ENCODE assay signal across 17 cellular contexts in the genomic region with DNA sequence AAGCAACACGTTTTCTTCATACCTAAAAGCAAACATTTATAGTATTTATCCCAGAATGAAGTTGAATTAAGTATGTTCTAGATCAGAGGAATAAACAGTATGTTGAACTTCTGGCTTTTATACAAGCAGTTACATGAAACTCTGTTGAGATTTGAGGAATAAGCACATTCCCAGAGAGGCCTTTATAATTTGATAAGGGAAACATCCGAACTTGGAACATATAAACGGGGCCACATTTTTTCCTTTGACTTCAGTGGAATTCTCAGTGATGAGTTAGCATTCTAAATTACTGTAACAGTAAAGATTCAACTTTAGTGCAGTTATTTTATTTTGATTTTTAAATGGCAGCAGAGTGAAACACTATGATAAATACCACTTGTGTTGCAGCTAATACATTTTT.
DNase-seq lines count a peak whose midpoint lies in the region; ATAC-seq, FAIRE-seq and TF ChIP-seq lines count a peak whose summit lies in the region.
"Had no signal": no experiment of that assay in that cellular context is flagged by ENCODE, and none has a peak within 500 bp of the region (broad histone marks: within the 10 kb centered on the region; RNA-seq: fewer than 3 reads in every experiment).

No MANE protein-coding gene starts in this region.

- DNase-seq in GM23248 = no peak
- no peak for DNase-seq in K562 (ENCODE audit: extremely low read depth in 1 of 4, low spot score in 3 of 4)
- DNase-seq in fibroblast of pulmonary artery (ENCODE audit: low read depth) = peak; percentile 21
- DNase-seq in osteoblast (ENCODE audit: insufficient read length, low spot score, missing footprints) = peak; percentile 1
- no peak for DNase-seq in activated T-cell treated with anti-CD3 and anti-CD28 coated beads, Interleukin-2, amount 50 U/mL, for 72 hours
- DNase-seq in activated T-cell treated with anti-CD3 and anti-CD28 coated beads, Interleukin-2, amount 50 U/mL, for 48 hours = no peak
- no peak for DNase-seq in EL
- no peak for DNase-seq in stimulated activated CD4-positive, alpha-beta T cell treated with anti-CD3 and anti-CD28 coated beads, Interleukin-15, amount 100 ng/mL, for 24 hours
- DNase-seq: CD4-positive, alpha-beta memory T cell; DMS153; DMS79; GF-D8 had no signal

- TF ChIP-seq EP300 in K562 (IDR thresholded peaks at IDR 0.05; ENCODE audit: low read length) = no peak

- FAIRE-seq in K562 (lab: Jason Lieb, UNC) = no peak
- FAIRE-seq: A204.1 had no signal

- intact Hi-C loops in K562 (cut with micrococcal nuclease) = no loop called here

- POLR2A ChIA-PET in K562 (lab: Yijun Ruan, JAX) = interaction anchor here (1.1 kb wide), 1 partner anchor 15 kb away, joined by 3 read pairs; no protein-coding TSS in a partner anchor

- no peaks in the 10 kb centered on the region for H3K9me2 ChIP-seq in GM23248 (ENCODE audit: insufficient read depth)

- no peaks in the 10 kb centered on the region for H3K27me3 ChIP-seq in GM23248 (replicated peaks; ENCODE audit: insufficient read depth)
- H3K27me3 ChIP-seq in K562 (ENCODE audit: control insufficient read depth in 2 of 2, insufficient read depth in 2 of 2, low read length in 2 of 2) = no peaks in the 10 kb centered on the region
- no peaks in the 10 kb centered on the region for H3K27me3 ChIP-seq in osteoblast (ENCODE audit: insufficient read depth, low read length)
- H3K27me3 ChIP-seq: BLaER1 had no signal

- ATAC-seq in K562 = no peak
- ATAC-seq in activated T-cell treated with anti-CD3 and anti-CD28 coated beads, Interleukin-2, amount 50 U/mL, for 72 hours (replicated peaks in 1 of 2) = no peak

- H3K4me2 ChIP-seq in GM23248 (ENCODE audit: unreplicated experiment) (no peak overlapping the region), K562 (ENCODE audit: insufficient read depth, low read length) (no peak overlapping the region), osteoblast (ENCODE audit: insufficient read depth, low read length) (no peak overlapping the region)
- H3K4me2 ChIP-seq: BLaER1 had no signal

- H3K4me1 Mint-ChIP-seq in activated T-cell treated with anti-CD3 and anti-CD28 coated beads, Interleukin-2, amount 50 U/mL, for 72 hours (ENCODE audit: low read depth) = peaks cover 6% of the 10 kb centered on the region
- H3K4me1 Mint-ChIP-seq: CD14-positive monocyte; CD4-positive, alpha-beta memory T cell had no signal

- no TSS peak for BruUV-seq in K562 (replicated peaks; lab: Mats Ljungman, UMichigan)

- TF ChIP-seq CTCF in K562 (IDR thresholded peaks at IDR 0.05 in 2 of 3, conservative IDR thresholded peaks at IDR 0.05 in 1 of 3; ENCODE audit: insufficient read depth in 2 of 3, low read depth in 1 of 3, low read length in 3 of 3) (no peak), fibroblast of pulmonary artery (IDR thresholded peaks at IDR 0.05; ENCODE audit: low read length, missing control alignments) (no peak), osteoblast (IDR thresholded peaks at IDR 0.05; ENCODE audit: extremely low read depth, low read depth, low read length) (no peak)

- H3K27ac ChIP-seq in GM23248 = no peak overlapping the region
- H3K27ac ChIP-seq in K562 (ENCODE audit: extremely low read depth, low read depth, low read length) = no peak overlapping the region
- no peak overlapping the region for H3K27ac ChIP-seq in osteoblast (ENCODE audit: low read depth, low read length)
- H3K27ac ChIP-seq: BLaER1, HL-60 had no signal

- H3K4me1 ChIP-seq in GM23248 (ENCODE audit: insufficient read depth) (no peaks in the 10 kb centered on the region), K562 (replicated peaks in 1 of 2; ENCODE audit: control insufficient read depth in 2 of 2, insufficient read depth in 2 of 2, low read length in 2 of 2) (no peaks in the 10 kb centered on the region; a peak in 1 of 5 replicates), osteoblast (ENCODE audit: insufficient read depth, low read length) (no peaks in the 10 kb centered on the region)
- H3K4me1 ChIP-seq: BLaER1 had no signal

- H3K4me3 Mint-ChIP-seq in activated T-cell treated with anti-CD3 and anti-CD28 coated beads, Interleukin-2, amount 50 U/mL, for 72 hours = no peak overlapping the region
- H3K4me3 Mint-ChIP-seq: CD14-positive monocyte; CD4-positive, alpha-beta memory T cell had no signal

- H3K4me3 ChIP-seq in GM23248 (no peak overlapping the region), K562 (no peak overlapping the region), fibroblast of pulmonary artery (replicated peaks; ENCODE audit: low read depth, low read length) (no peak overlapping the region), osteoblast (ENCODE audit: insufficient read depth, low read length) (no peak overlapping the region)
- H3K4me3 ChIP-seq: BLaER1, HAP-1 had no signal

- H3K79me2 ChIP-seq in GM23248 (ENCODE audit: insufficient read depth) (no peaks in the 10 kb centered on the region), K562 (ENCODE audit: control insufficient read depth, insufficient read depth, low read length) (no peaks in the 10 kb centered on the region), osteoblast (ENCODE audit: insufficient read depth, low read length) (no peaks in the 10 kb centered on the region)

- in situ Hi-C loops in GM23248 (cut with MboI) = no loop called here
- in situ Hi-C loops in K562 (cut with MboI) = no loop called here

- TF ChIP-seq POLR2A in K562 (conservative IDR thresholded peaks at IDR 0.05) = no peak

- H3K9me3 ChIP-seq in GM23248 (ENCODE audit: low read depth) = no peaks in the 10 kb centered on the region
- H3K9me3 ChIP-seq in K562 (replicated peaks; ENCODE audit: control insufficient read depth, insufficient read depth, low read depth, low read length) = no peaks in the 10 kb centered on the region
- no peaks in the 10 kb centered on the region for H3K9me3 ChIP-seq in osteoblast (ENCODE audit: low read depth, low read length)
- H3K9me3 ChIP-seq: BLaER1, HAP-1 had no signal

- CTCF ChIA-PET in K562 (lab: Yijun Ruan, JAX; ENCODE audit: low intra/inter-chr PET ratio) = no interaction called here

- TF ChIP-seq RAD21 in K562 (CRISPR knock-in tag; conservative IDR thresholded peaks at IDR 0.05 in 1 of 2, IDR thresholded peaks at IDR 0.05 in 1 of 2) = no peak

- peaks cover 9% of the 10 kb centered on the region for H3K27me3 Mint-ChIP-seq in activated T-cell treated with anti-CD3 and anti-CD28 coated beads, Interleukin-2, amount 50 U/mL, for 72 hours (ENCODE audit: low read depth)

- H3K36me3 Mint-ChIP-seq in activated T-cell treated with anti-CD3 and anti-CD28 coated beads, Interleukin-2, amount 50 U/mL, for 72 hours (ENCODE audit: insufficient read depth in 2 of 2) = no peaks in the 10 kb centered on the region
- H3K36me3 Mint-ChIP-seq: CD14-positive monocyte; CD4-positive, alpha-beta memory T cell had no signal

- H4K20me1 ChIP-seq in GM23248 (ENCODE audit: insufficient read depth) (no peaks in the 10 kb centered on the region), K562 (replicated peaks; ENCODE audit: control insufficient read depth, insufficient read depth, low read length) (no peaks in the 10 kb centered on the region), osteoblast (ENCODE audit: insufficient read depth, low read length) (no peaks in the 10 kb centered on the region)
- H4K20me1 ChIP-seq: BLaER1 had no signal

- H3K9ac ChIP-seq in GM23248 (no peak overlapping the region), K562 (ENCODE audit: insufficient read depth in 1 of 2, low read depth in 2 of 2, low read length in 2 of 2) (no peak overlapping the region)
- H3K9ac ChIP-seq: BLaER1 had no signal

- 0 out of 2 replicates have a peak overlapping the region, but pooled peaks have one; percentile 9 for H2AFZ ChIP-seq in GM23248
- H2AFZ ChIP-seq in K562 (ENCODE audit: low read depth, low read length) = peak overlapping the region; percentile 30
- H2AFZ ChIP-seq in osteoblast (ENCODE audit: low read length) = no peak overlapping the region

- H3K27ac Mint-ChIP-seq in activated T-cell treated with anti-CD3 and anti-CD28 coated beads, Interleukin-2, amount 50 U/mL, for 72 hours = no peak overlapping the region
- H3K27ac Mint-ChIP-seq: CD14-positive monocyte; CD4-positive, alpha-beta memory T cell had no signal

- no peaks in the 10 kb centered on the region for H3K9me3 Mint-ChIP-seq in activated T-cell treated with anti-CD3 and anti-CD28 coated beads, Interleukin-2, amount 50 U/mL, for 72 hours
- H3K9me3 Mint-ChIP-seq: CD14-positive monocyte; CD4-positive, alpha-beta memory T cell had no signal

- 41 to 44% methylated on average over 3 of the region's 3 CpGs for WGBS in GM23248 (ENCODE audit: low coverage in 1 of 2, low lambda C conversion rate in 2 of 2, missing lambda C conversion rate in 2 of 2), 2 experiments
- 39% methylated on average over 3 of the region's 3 CpGs for WGBS in K562 (ENCODE audit: insufficient coverage, low coverage, missing lambda C conversion rate)

- no peaks in the 10 kb centered on the region for H3F3A ChIP-seq in GM23248 (ENCODE audit: insufficient read depth)

- no peaks in the 10 kb centered on the region for H3K9me1 ChIP-seq in K562 (ENCODE audit: control insufficient read depth, insufficient read depth, low read length)

- H3K36me3 ChIP-seq in GM23248 (ENCODE audit: low read depth) (no peaks in the 10 kb centered on the region), K562 (ENCODE audit: control insufficient read depth, insufficient read depth, low read length) (no peaks in the 10 kb centered on the region), osteoblast (ENCODE audit: insufficient read depth, low read length) (no peaks in the 10 kb centered on the region)
- H3K36me3 ChIP-seq: BLaER1, HAP-1 had no signal

TF ChIP-seq in K562, 482 proteins besides CTCF, POLR2A, EP300 and RAD21:
- TF ChIP-seq ZNF785 (CRISPR knock-in tag; IDR thresholded peaks at IDR 0.05) = no peak
TF ChIP-seq in K562: peak in this region for 0.

Comparison
In these comparisons a context has a peak if more than half of its experiments do, and no peak if none do; other contexts are left out.
1. DNase-seq: peak in fibroblast of pulmonary artery (single experiment) and osteoblast (single experiment); none in GM23248 (single experiment), K562 (0 of 4), activated T-cell treated with anti-CD3 and anti-CD28 coated beads, Interleukin-2, amount 50 U/mL, for 72 hours (0 of 2), activated T-cell treated with anti-CD3 and anti-CD28 coated beads, Interleukin-2, amount 50 U/mL, for 48 hours (0 of 2), EL (single experiment) and stimulated activated CD4-positive, alpha-beta T cell treated with anti-CD3 and anti-CD28 coated beads, Interleukin-15, amount 100 ng/mL, for 24 hours (single experiment).